Comparison of ENCODE assay signal across 2 cellular contexts in genomic region chr1:161071886-161072371, GRCh38.
TF ChIP-seq lines count a peak whose summit lies in the region.

No MANE protein-coding gene starts in this region.

TF ChIP-seq in HCT116, 20 proteins besides CTCF, POLR2A, EP300 and RAD21 (continued from another document):
- TF ChIP-seq ATF3 (IDR thresholded peaks at IDR 0.05) = no peak
- TF ChIP-seq EZH2 (IDR thresholded peaks at IDR 0.05) = no peak
- TF ChIP-seq MAX (IDR thresholded peaks at IDR 0.05) = no peak
- no peak for TF ChIP-seq EZH2phosphoT487 (IDR thresholded peaks at IDR 0.05; ENCODE audit: borderline replicate concordance)

TF ChIP-seq in SK-N-SH treated with all-trans-retinoic acid at 6 μM for 48 hours, 23 proteins besides CTCF, POLR2A, EP300 and RAD21 (continued from another document):
- no peak for TF ChIP-seq TSHZ2 (CRISPR knock-in tag; IDR thresholded peaks at IDR 0.05)
- TF ChIP-seq GLIS3 (CRISPR knock-in tag; IDR thresholded peaks at IDR 0.05) = no peak
- no peak for TF ChIP-seq CSRNP3 (CRISPR knock-in tag; IDR thresholded peaks at IDR 0.05)
- no peak for TF ChIP-seq ZNF565 (CRISPR knock-in tag; conservative IDR thresholded peaks at IDR 0.05; ENCODE audit: low read depth)
- TF ChIP-seq PPARA (CRISPR knock-in tag; IDR thresholded peaks at IDR 0.05; ENCODE audit: borderline replicate concordance) = no peak
- TF ChIP-seq BACH2 (CRISPR knock-in tag; IDR thresholded peaks at IDR 0.05; ENCODE audit: borderline replicate concordance) = no peak
- TF ChIP-seq OSR1 (CRISPR knock-in tag; IDR thresholded peaks at IDR 0.05) = no peak
- no peak for TF ChIP-seq PATZ1 (CRISPR knock-in tag; IDR thresholded peaks at IDR 0.05; ENCODE audit: borderline replicate concordance)
- TF ChIP-seq ZFP3 (CRISPR knock-in tag; IDR thresholded peaks at IDR 0.05) = no peak
TF ChIP-seq in SK-N-SH treated with all-trans-retinoic acid at 6 μM for 48 hours: peak in this region for 0.
